15 cellular contexts compared by ENCODE assay signal in genomic region chr1:157154291-157154690, GRCh38. TPM values are rescaled to one million over a fixed set of nuclear protein-coding genes. Genes with fewer than 3 reads are reported as not detected.
A peak's percentile ranks its signal among the peaks of the same experiment; 100 is the strongest.
DNase-seq lines count a peak whose midpoint lies in the region; ATAC-seq, FAIRE-seq and TF ChIP-seq lines count a peak whose summit lies in the region.
"Had no signal": no experiment of that assay in that cellular context is flagged by ENCODE, and none has a peak within 500 bp of the region (broad histone marks: within the 10 kb centered on the region; RNA-seq: fewer than 3 reads in every experiment).

No MANE protein-coding gene starts in this region.

- peaks cover 39% of the 10 kb centered on the region for H3K4me1 Mint-ChIP-seq in activated CD8-positive, alpha-beta T cell treated with anti-CD3 and anti-CD28 coated beads, Interleukin-2, amount 10 ng/mL, durations not matched to agents 7 days and 5 days (ENCODE audit: low read depth)
- H3K4me1 Mint-ChIP-seq in activated CD8-positive, alpha-beta T cell treated with anti-CD3 and anti-CD28 coated beads for 36 hours (ENCODE audit: low read depth): peaks cover 27% of the 10 kb centered on the region

- H3K27ac Mint-ChIP-seq in activated CD8-positive, alpha-beta T cell treated with anti-CD3 and anti-CD28 coated beads, Interleukin-2, amount 10 ng/mL, durations not matched to agents 7 days and 5 days: peak overlapping the region; percentile 60
- H3K27ac Mint-ChIP-seq in activated CD8-positive, alpha-beta T cell treated with anti-CD3 and anti-CD28 coated beads for 36 hours: no peak overlapping the region

- POLR2A ChIA-PET in activated CD8-positive, alpha-beta T cell treated with anti-CD3 and anti-CD28 coated beads, Interleukin-2, amount 10 ng/mL, durations not matched to agents 7 days and 5 days (lab: Charles Lee): interaction anchor here (1.0 to 2.7 kb wide), 2 partner anchors 15 to 17 kb away, joined by 4 to 10 read pairs; partner anchors contain the start of gene ETV3
- POLR2A ChIA-PET in activated CD8-positive, alpha-beta T cell treated with anti-CD3 and anti-CD28 coated beads for 36 hours (lab: Charles Lee): interaction anchor here (0.7 to 2.5 kb wide), 4 partner anchors 16 to 67 kb away, joined by 3 to 18 read pairs (median 6); partner anchors contain the start of gene ETV3
- POLR2A ChIA-PET in HepG2 (lab: Yijun Ruan, JAX): interaction anchor here (1.2 to 2.3 kb wide), 3 partner anchors 13 to 64 kb away, joined by 5 to 16 read pairs (median 7); partner anchors contain the start of gene ETV3

- H3K79me2 ChIP-seq in HepG2 (ENCODE audit: insufficient read depth, low read length) (no peaks in the 10 kb centered on the region), Karpas-422 (ENCODE audit: low read length) (no peaks in the 10 kb centered on the region)

- TF ChIP-seq EP300 in HepG2 (IDR thresholded peaks at IDR 0.05; ENCODE audit: low read depth in 2 of 2, low read length in 2 of 2): no peak
- no peak for TF ChIP-seq EP300 in HepG2 (CRISPR knock-in tag; IDR thresholded peaks at IDR 0.05; ENCODE audit: borderline replicate concordance)

- ATAC-seq in activated CD8-positive, alpha-beta T cell treated with anti-CD3 and anti-CD28 coated beads, Interleukin-2, amount 10 ng/mL, durations not matched to agents 7 days and 5 days: no peak
- ATAC-seq in activated CD8-positive, alpha-beta T cell treated with anti-CD3 and anti-CD28 coated beads for 36 hours: no peak
- peak; percentile 4; the same call in 2 of the 3 replicates for ATAC-seq in HepG2
- ATAC-seq: activated CD4-positive, CD25-positive, alpha-beta regulatory T cell treated with anti-CD3 and anti-CD28 coated beads, Interleukin-2, amount 50 U/mL, for 24 hours; activated T-cell treated with anti-CD3 and anti-CD28 coated beads, Interleukin-2, amount 50 U/mL, for 4 hours had no signal

- H2AFZ ChIP-seq in HepG2 (ENCODE audit: low read length) (no peak overlapping the region), Karpas-422 (ENCODE audit: low read length) (no peak overlapping the region)

- WGBS in HepG2 (ENCODE audit: low lambda C conversion rate): 24% methylated on average over 4 of the region's 5 CpGs
- 67 to 76% methylated on average over 5 of the region's 5 CpGs for WGBS in testis, 2 donors

- no peaks in the 10 kb centered on the region for H3K9me3 ChIP-seq in HepG2 (ENCODE audit: low read length)
- H3K9me3 ChIP-seq in testis: no peaks in the 10 kb centered on the region
- H3K9me3 ChIP-seq in vagina: no peaks in the 10 kb centered on the region
- no peaks in the 10 kb centered on the region for H3K9me3 ChIP-seq in Karpas-422 (ENCODE audit: low read length)

- in situ Hi-C loops in HepG2 (cut with HindIII; ENCODE audit: extremely low pct_ligation_motif_present, low pct_unique_long_range_greater_than_20kb): loop anchor here (5.0 kb wide), 1 partner anchor 62 kb away; no protein-coding TSS in a partner anchor

- H4K20me1 ChIP-seq in HepG2 (ENCODE audit: insufficient read depth, low read length): no peaks in the 10 kb centered on the region
- no peaks in the 10 kb centered on the region for H4K20me1 ChIP-seq in Karpas-422 (ENCODE audit: insufficient read depth, low read depth, low read length)

- H3K9me2 ChIP-seq in Karpas-422 (replicated peaks; ENCODE audit: insufficient read depth, low read length): no peaks in the 10 kb centered on the region

- CTCF ChIA-PET in activated CD8-positive, alpha-beta T cell treated with anti-CD3 and anti-CD28 coated beads, Interleukin-2, amount 10 ng/mL, durations not matched to agents 7 days and 5 days (lab: Charles Lee): interaction anchor here (1.0 to 13.2 kb wide), 6 partner anchors 15 to 66 kb away, joined by 3 to 470 read pairs (median 14); partner anchors contain the start of gene ETV3
- CTCF ChIA-PET in activated CD8-positive, alpha-beta T cell treated with anti-CD3 and anti-CD28 coated beads for 36 hours (lab: Charles Lee): interaction anchor here (0.9 to 15.0 kb wide), 9 partner anchors 9 to 465 kb away, joined by 3 to 562 read pairs (median 4); partner anchors contain the start of genes ETV3 and ETV3L
- CTCF ChIA-PET in HepG2 (lab: Yijun Ruan, JAX; ENCODE audit: low intra/inter-chr PET ratio, low total read pairs): interaction anchor here (5.1 kb wide), 1 partner anchor 65 kb away, joined by 71 read pairs; no protein-coding TSS in a partner anchor

- H3K4me3 ChIP-seq in HepG2 (replicated peaks in 1 of 3; ENCODE audit: insufficient read depth in 1 of 3, low read depth in 2 of 3, low read length in 3 of 3) (no peak overlapping the region; a peak in 1 of 6 replicates), testis (no peak overlapping the region), vagina (no peak overlapping the region), Karpas-422 (ENCODE audit: low read length) (no peak overlapping the region)

- BruUV-seq in HepG2 (replicated peaks; lab: Mats Ljungman, UMichigan): no TSS peak

- H3K27me3 ChIP-seq in HepG2 (ENCODE audit: control insufficient read depth in 1 of 2, insufficient read depth in 2 of 2, low read length in 2 of 2) (peaks cover 2 to 17% of the 10 kb centered on the region in 2 experiments; a peak in 3 of 5 replicates), testis (no peaks in the 10 kb centered on the region), vagina (no peaks in the 10 kb centered on the region), Karpas-422 (ENCODE audit: low read length) (no peaks in the 10 kb centered on the region)

- TF ChIP-seq CTCF in activated CD8-positive, alpha-beta T cell treated with anti-CD3 and anti-CD28 coated beads for 36 hours (IDR thresholded peaks at IDR 0.05): no peak
- TF ChIP-seq CTCF in HepG2 (CRISPR knock-in tag; IDR thresholded peaks at IDR 0.05) (no peak), testis (IDR thresholded peaks at IDR 0.05) (no peak), vagina (IDR thresholded peaks at IDR 0.05) (no peak)

- H3K36me3 Mint-ChIP-seq in activated CD8-positive, alpha-beta T cell treated with anti-CD3 and anti-CD28 coated beads, Interleukin-2, amount 10 ng/mL, durations not matched to agents 7 days and 5 days (ENCODE audit: low read depth): no peaks in the 10 kb centered on the region
- H3K36me3 Mint-ChIP-seq in activated CD8-positive, alpha-beta T cell treated with anti-CD3 and anti-CD28 coated beads for 36 hours (ENCODE audit: low read depth): no peaks in the 10 kb centered on the region

- H3K4me2 ChIP-seq in HepG2 (ENCODE audit: low read depth, low read length) (peak overlapping the region; percentile 81), Karpas-422 (ENCODE audit: low read depth, low read length, poor library complexity, severe bottlenecking) (no peak overlapping the region)

- no peaks in the 10 kb centered on the region for H3K36me3 ChIP-seq in HepG2 (replicated peaks in 1 of 2; ENCODE audit: control insufficient read depth in 1 of 2, insufficient read depth in 2 of 2, low read length in 2 of 2)
- no peaks in the 10 kb centered on the region for H3K36me3 ChIP-seq in testis (ENCODE audit: low read depth, missing control alignments)
- no peaks in the 10 kb centered on the region for H3K36me3 ChIP-seq in vagina
- H3K36me3 ChIP-seq in Karpas-422 (ENCODE audit: insufficient read depth, low read length): no peaks in the 10 kb centered on the region

- H3K27ac ChIP-seq in HepG2 (ENCODE audit: extremely low read length, insufficient read depth, low read length) (no peak overlapping the region), testis (no peak overlapping the region), vagina (no peak overlapping the region), Karpas-422 (ENCODE audit: low read length) (no peak overlapping the region)

- intact Hi-C loops in activated CD8-positive, alpha-beta T cell treated with anti-CD3 and anti-CD28 coated beads for 36 hours (cut with micrococcal nuclease): no loop called here
- intact Hi-C loops in HepG2 (cut with micrococcal nuclease; ENCODE audit: unreplicated experiment): no loop called here
- intact Hi-C loops in testis (cut with DNase I; ENCODE audit: low total_unique reads): no loop called here
- intact Hi-C loops in vagina (cut with DNase I): loop anchor here (2.0 kb wide), 1 partner anchor 63 kb away; no protein-coding TSS in a partner anchor

- peaks cover 31% of the 10 kb centered on the region for H3K4me1 ChIP-seq in HepG2 (ENCODE audit: insufficient read depth, low read length)
- peaks cover 25% of the 10 kb centered on the region for H3K4me1 ChIP-seq in testis
- H3K4me1 ChIP-seq in vagina: peaks cover 26% of the 10 kb centered on the region
- no peaks in the 10 kb centered on the region for H3K4me1 ChIP-seq in Karpas-422 (ENCODE audit: low read length)

- TF ChIP-seq POLR2A in HepG2 (IDR thresholded peaks at IDR 0.05; ENCODE audit: insufficient read depth in 1 of 2, low read depth in 2 of 2, low read length in 2 of 2) (no peak), testis (IDR thresholded peaks at IDR 0.05) (no peak), vagina (IDR thresholded peaks at IDR 0.05) (no peak)

- no peak for TF ChIP-seq RAD21 in HepG2 (CRISPR knock-in tag; IDR thresholded peaks at IDR 0.05)

- H3K9ac ChIP-seq in HepG2 (ENCODE audit: insufficient read depth, low read depth, low read length) (no peak overlapping the region; the same call in 1 of the 2 replicates), Karpas-422 (ENCODE audit: low read length) (no peak overlapping the region)

- H3K4me3 Mint-ChIP-seq in activated CD8-positive, alpha-beta T cell treated with anti-CD3 and anti-CD28 coated beads, Interleukin-2, amount 10 ng/mL, durations not matched to agents 7 days and 5 days: no peak overlapping the region
- no peak overlapping the region for H3K4me3 Mint-ChIP-seq in activated CD8-positive, alpha-beta T cell treated with anti-CD3 and anti-CD28 coated beads for 36 hours
- H3K4me3 Mint-ChIP-seq: activated T-cell treated with anti-CD3 and anti-CD28 coated beads, Interleukin-2, amount 50 U/mL, for 4 hours had no signal

- H3K27me3 Mint-ChIP-seq in activated CD8-positive, alpha-beta T cell treated with anti-CD3 and anti-CD28 coated beads, Interleukin-2, amount 10 ng/mL, durations not matched to agents 7 days and 5 days (ENCODE audit: low read depth): peaks cover 17% of the 10 kb centered on the region
- peaks cover 3% of the 10 kb centered on the region for H3K27me3 Mint-ChIP-seq in activated CD8-positive, alpha-beta T cell treated with anti-CD3 and anti-CD28 coated beads for 36 hours

- no peak for DNase-seq in activated CD8-positive, alpha-beta T cell treated with anti-CD3 and anti-CD28 coated beads, Interleukin-2, amount 10 ng/mL, durations not matched to agents 7 days and 5 days
- DNase-seq in activated CD8-positive, alpha-beta T cell treated with anti-CD3 and anti-CD28 coated beads for 36 hours: no peak
- DNase-seq in SW480 (ENCODE audit: low spot score) (peak; percentile 46), HepG2 (ENCODE audit: low spot score) (no peak), testis (peak; percentile 64), vagina (ENCODE audit: extremely low spot score in 2 of 2) (no peak), Karpas-422 (no peak), cerebellum (ENCODE audit: low spot score) (no peak)
- DNase-seq: activated T-cell treated with anti-CD3 and anti-CD28 coated beads, Interleukin-2, amount 50 U/mL, for 4 hours; DMS79; occipital lobe had no signal

- FAIRE-seq in HepG2 (lab: Jason Lieb, UNC): no peak

- no peaks in the 10 kb centered on the region for H3K9me3 Mint-ChIP-seq in activated CD8-positive, alpha-beta T cell treated with anti-CD3 and anti-CD28 coated beads, Interleukin-2, amount 10 ng/mL, durations not matched to agents 7 days and 5 days (ENCODE audit: insufficient read depth)
- no peaks in the 10 kb centered on the region for H3K9me3 Mint-ChIP-seq in activated CD8-positive, alpha-beta T cell treated with anti-CD3 and anti-CD28 coated beads for 36 hours
- H3K9me3 Mint-ChIP-seq: activated T-cell treated with anti-CD3 and anti-CD28 coated beads, Interleukin-2, amount 50 U/mL, for 4 hours had no signal

RNA-seq across cellular contexts. Expression of gene ETV3, which starts 16.1 kb away (rescaled TPM):
- total RNA-seq in activated CD8-positive, alpha-beta T cell treated with anti-CD3 and anti-CD28 coated beads, Interleukin-2, amount 10 ng/mL, durations not matched to agents 7 days and 5 days: 10 to 100 TPM; 38.2 to 40.2 TPM
- total RNA-seq in activated CD8-positive, alpha-beta T cell treated with anti-CD3 and anti-CD28 coated beads for 36 hours: 10 to 100 TPM; 47.7 to 47.9 TPM
- total RNA-seq in HepG2 (2016; rRNA removed; fragmentation: Illumina TruSeq; extraction: Trizol): 5.8 and 8.5 TPM in 2 replicates
- total RNA-seq in HepG2 (2016; cell fraction: cytosol; rRNA removed; fragmentation: Illumina TruSeq; extraction: Trizol; ENCODE audit: low read depth): 0.81 and 1.4 TPM in 2 replicates
- 5.7 and 7.6 TPM in 2 replicates for total RNA-seq in HepG2 (2016; cell fraction: insoluble cytoplasmic fraction; rRNA removed; fragmentation: Illumina TruSeq; extraction: Trizol)
- 4.0 and 4.1 TPM in 2 replicates for total RNA-seq in HepG2 (2016; cell fraction: membrane; rRNA removed; fragmentation: Illumina TruSeq; extraction: Trizol)
- total RNA-seq in HepG2 (2016; cell fraction: nucleus; rRNA removed; fragmentation: Illumina TruSeq; extraction: Trizol): 8.1 and 8.4 TPM in 2 replicates
- 4.2 and 4.6 TPM in 2 replicates for polyA plus RNA-seq in HepG2 (2011; rRNA removed)
- 2.6 and 3.2 TPM in 2 replicates for polyA plus RNA-seq in HepG2 (2011; cell fraction: cytosol; rRNA removed)
- 4.0 and 5.1 TPM in 2 replicates for polyA plus RNA-seq in HepG2 (2011; cell fraction: nucleus; rRNA removed)
- polyA plus RNA-seq in HepG2 (2012): 4.8 and 4.9 TPM in 2 replicates
- 0.11 and 0.12 TPM in 2 replicates for polyA plus RNA-seq in HepG2 (2016; cell fraction: cytosol; fragmentation: Illumina TruSeq; extraction: Trizol; ENCODE audit: low read depth)
- 6.3 and 6.4 TPM in 2 replicates for polyA plus RNA-seq in HepG2 (2016; cell fraction: insoluble cytoplasmic fraction; fragmentation: Illumina TruSeq; extraction: Trizol; ENCODE audit: low read depth)
- 0.88 and 1.1 TPM in 2 replicates for polyA plus RNA-seq in HepG2 (2016; cell fraction: membrane; fragmentation: Illumina TruSeq; extraction: Trizol; ENCODE audit: low read depth)
- polyA plus RNA-seq in HepG2 (2016; cell fraction: nucleus; fragmentation: Illumina TruSeq; extraction: Trizol; ENCODE audit: insufficient read depth, low read depth): 7.2 and 7.6 TPM in 2 replicates
- polyA minus RNA-seq in HepG2 (2011; rRNA and poly(A)+ RNA removed; ENCODE audit: low replicate concordance): 11.8 and 25.1 TPM in 2 replicates
- 6.7 and 7.9 TPM in 2 replicates for polyA minus RNA-seq in HepG2 (2011; cell fraction: cytosol; rRNA and poly(A)+ RNA removed)
- polyA minus RNA-seq in HepG2 (2011; cell fraction: nucleus; rRNA and poly(A)+ RNA removed): 14.3 and 14.7 TPM in 2 replicates
- total RNA-seq in testis: 10 to 100 TPM; 28.0 to 29.1 TPM
- 22.2 TPM for polyA plus RNA-seq in testis (ENCODE audit: insufficient read depth, low read depth, low replicate concordance)
- 37.3 TPM for total RNA-seq in vagina
- total RNA-seq in Karpas-422 (2014; rRNA removed; shearing (Covaris generic); ENCODE audit: low replicate concordance): 11.9 and 12.3 TPM in 2 replicates
- 15.9 TPM for total RNA-seq in cerebellum

RNA-seq across cellular contexts. Expression of gene ETV3L, which starts 54.7 kb away (rescaled TPM):
- not detected for total RNA-seq in activated CD8-positive, alpha-beta T cell treated with anti-CD3 and anti-CD28 coated beads, Interleukin-2, amount 10 ng/mL, durations not matched to agents 7 days and 5 days
- not detected for total RNA-seq in activated CD8-positive, alpha-beta T cell treated with anti-CD3 and anti-CD28 coated beads for 36 hours
- total RNA-seq in HepG2 (2016; rRNA removed; fragmentation: Illumina TruSeq; extraction: Trizol): not detected in 2 replicates
- not detected in 2 replicates for total RNA-seq in HepG2 (2016; cell fraction: cytosol; rRNA removed; fragmentation: Illumina TruSeq; extraction: Trizol; ENCODE audit: low read depth)
- total RNA-seq in HepG2 (2016; cell fraction: insoluble cytoplasmic fraction; rRNA removed; fragmentation: Illumina TruSeq; extraction: Trizol): not detected in 2 replicates
- not detected in 2 replicates for total RNA-seq in HepG2 (2016; cell fraction: membrane; rRNA removed; fragmentation: Illumina TruSeq; extraction: Trizol)
- not detected in 2 replicates for total RNA-seq in HepG2 (2016; cell fraction: nucleus; rRNA removed; fragmentation: Illumina TruSeq; extraction: Trizol)
- polyA plus RNA-seq in HepG2 (2011; rRNA removed): not detected in 2 replicates
- not detected in 2 replicates for polyA plus RNA-seq in HepG2 (2011; cell fraction: cytosol; rRNA removed)
- not detected in 2 replicates for polyA plus RNA-seq in HepG2 (2011; cell fraction: nucleus; rRNA removed)
- not detected in 2 replicates for polyA plus RNA-seq in HepG2 (2012)
- polyA plus RNA-seq in HepG2 (2016; cell fraction: cytosol; fragmentation: Illumina TruSeq; extraction: Trizol; ENCODE audit: low read depth): not detected in 2 replicates
- not detected in 2 replicates for polyA plus RNA-seq in HepG2 (2016; cell fraction: insoluble cytoplasmic fraction; fragmentation: Illumina TruSeq; extraction: Trizol; ENCODE audit: low read depth)
- not detected in 2 replicates for polyA plus RNA-seq in HepG2 (2016; cell fraction: membrane; fragmentation: Illumina TruSeq; extraction: Trizol; ENCODE audit: low read depth)
- not detected in 2 replicates for polyA plus RNA-seq in HepG2 (2016; cell fraction: nucleus; fragmentation: Illumina TruSeq; extraction: Trizol; ENCODE audit: insufficient read depth, low read depth)
- polyA minus RNA-seq in HepG2 (2011; rRNA and poly(A)+ RNA removed; ENCODE audit: low replicate concordance): not detected in 2 replicates
- polyA minus RNA-seq in HepG2 (2011; cell fraction: cytosol; rRNA and poly(A)+ RNA removed): not detected in 2 replicates
- polyA minus RNA-seq in HepG2 (2011; cell fraction: nucleus; rRNA and poly(A)+ RNA removed): not detected in 2 replicates
- total RNA-seq in testis: under 1 TPM in 1 of 2 donors, not detected in 1; 0.16 TPM
- polyA plus RNA-seq in testis (ENCODE audit: insufficient read depth, low read depth, low replicate concordance): not detected
- not detected for total RNA-seq in vagina
- total RNA-seq in Karpas-422 (2014; rRNA removed; shearing (Covaris generic); ENCODE audit: low replicate concordance): not detected in 2 replicates
- total RNA-seq in cerebellum: not detected
- total RNA-seq: activated T-cell treated with anti-CD3 and anti-CD28 coated beads, Interleukin-2, amount 50 U/mL, for 4 hours; left ventricle myocardium superior; occipital lobe; skeletal muscle tissue; subcutaneous adipose tissue had no signal

Comparison
In these comparisons a context has a peak if more than half of its experiments do, and no peak if none do; other contexts are left out.
1. DNase-seq: peak in SW480 (single experiment) and testis (single experiment); none in activated CD8-positive, alpha-beta T cell treated with anti-CD3 and anti-CD28 coated beads, Interleukin-2, amount 10 ng/mL, durations not matched to agents 7 days and 5 days (single experiment), activated CD8-positive, alpha-beta T cell treated with anti-CD3 and anti-CD28 coated beads for 36 hours (single experiment), HepG2 (single experiment), vagina (0 of 2), Karpas-422 (single experiment) and cerebellum (single experiment).